ENCODE assay signal across 8 cellular contexts in genomic region chr9:95157491-95158151, GRCh38.
DNase-seq lines count a peak whose midpoint lies in the region; ATAC-seq, FAIRE-seq and TF ChIP-seq lines count a peak whose summit lies in the region.

No MANE protein-coding gene starts in this region.

- no peak for TF ChIP-seq CTCF in A673 (conservative IDR thresholded peaks at IDR 0.05; ENCODE audit: low read depth, low read length)
- no peak for TF ChIP-seq CTCF in K562 (IDR thresholded peaks at IDR 0.05 in 2 of 3, conservative IDR thresholded peaks at IDR 0.05 in 1 of 3; ENCODE audit: insufficient read depth in 2 of 3, low read depth in 1 of 3, low read length in 3 of 3)

- BruUV-seq in A673 (replicated peaks; lab: Mats Ljungman, UMichigan) (no TSS peak), K562 (replicated peaks; lab: Mats Ljungman, UMichigan) (no TSS peak)

- no peak overlapping the region for H3K4me2 ChIP-seq in K562 (ENCODE audit: insufficient read depth, low read length)

- no peaks in the 10 kb centered on the region for H3K79me2 ChIP-seq in K562 (ENCODE audit: control insufficient read depth, insufficient read depth, low read length)

- no peaks in the 10 kb centered on the region for H3K9me1 ChIP-seq in K562 (ENCODE audit: control insufficient read depth, insufficient read depth, low read length)

- WGBS in K562 (ENCODE audit: insufficient coverage, low coverage, missing lambda C conversion rate): 44% methylated on average over 7 of the region's 7 CpGs

- TF ChIP-seq RAD21 in K562 (CRISPR knock-in tag; conservative IDR thresholded peaks at IDR 0.05 in 1 of 2, IDR thresholded peaks at IDR 0.05 in 1 of 2): no peak

- TF ChIP-seq POLR2A in K562 (conservative IDR thresholded peaks at IDR 0.05): no peak

- peaks cover 17% of the 10 kb centered on the region for H3K4me1 ChIP-seq in A673 (ENCODE audit: insufficient read depth, low read length, poor library complexity, severe bottlenecking)
- H3K4me1 ChIP-seq in K562 (replicated peaks in 1 of 2; ENCODE audit: control insufficient read depth in 2 of 2, insufficient read depth in 2 of 2, low read length in 2 of 2): no peaks in the 10 kb centered on the region

- DNase-seq in A673 (ENCODE audit: low spot score) (peak; percentile 92), HT1080 (ENCODE audit: low read depth) (peak; percentile 40), K562 (ENCODE audit: extremely low read depth in 1 of 4, low spot score in 3 of 4) (peak in 1 of 4 experiments; percentile 44), non-pigmented ciliary epithelial cell (ENCODE audit: low read depth) (peak; percentile 66), NCI-H1048 (lab: John Stamatoyannopoulos, UW) (no peak), kidney tubule cell (ENCODE audit: low spot score) (no peak), cerebellum (ENCODE audit: low spot score) (no peak)

- no peaks in the 10 kb centered on the region for H3K27me3 ChIP-seq in A673 (replicated peaks; ENCODE audit: insufficient read depth, low read depth, low read length, poor library complexity)
- H3K27me3 ChIP-seq in K562 (ENCODE audit: control insufficient read depth in 2 of 2, insufficient read depth in 2 of 2, low read length in 2 of 2): no peaks in the 10 kb centered on the region

- intact Hi-C loops in A673 (cut with micrococcal nuclease; ENCODE audit: unreplicated experiment): no loop called here
- intact Hi-C loops in K562 (cut with micrococcal nuclease): no loop called here

- H3K4me3 ChIP-seq in A673 (ENCODE audit: low read depth, low read length, poor library complexity, severe bottlenecking): no peak overlapping the region
- H3K4me3 ChIP-seq in K562: no peak overlapping the region

- H3K9me3 ChIP-seq in A673 (ENCODE audit: low read depth, low read length, poor library complexity, severe bottlenecking) (no peaks in the 10 kb centered on the region), K562 (replicated peaks; ENCODE audit: control insufficient read depth, insufficient read depth, low read depth, low read length) (no peaks in the 10 kb centered on the region)

- peak; percentile 15 for FAIRE-seq in K562 (lab: Jason Lieb, UNC)

- no peak overlapping the region for H2AFZ ChIP-seq in K562 (ENCODE audit: low read depth, low read length)

- H3K36me3 ChIP-seq in A673 (ENCODE audit: insufficient read depth, low read length, poor library complexity, severe bottlenecking): no peaks in the 10 kb centered on the region
- H3K36me3 ChIP-seq in K562 (ENCODE audit: control insufficient read depth, insufficient read depth, low read length): no peaks in the 10 kb centered on the region

- POLR2A ChIA-PET in A673 (lab: Charles Lee; ENCODE audit: low non-redundant PET): no interaction called here
- POLR2A ChIA-PET in K562 (lab: Yijun Ruan, JAX): no interaction called here

- in situ Hi-C loops in K562 (cut with MboI): no loop called here

- TF ChIP-seq EP300 in K562 (IDR thresholded peaks at IDR 0.05; ENCODE audit: low read length): peak; percentile 25; the same call in 1 of the 2 replicates

- CTCF ChIA-PET in A673 (lab: Charles Lee): interaction anchor here (1.7 kb wide), 1 partner anchor 10 kb away, joined by 7 read pairs; no protein-coding TSS in a partner anchor
- CTCF ChIA-PET in K562 (lab: Yijun Ruan, JAX; ENCODE audit: low intra/inter-chr PET ratio): no interaction called here

- no peak overlapping the region for H3K9ac ChIP-seq in K562 (ENCODE audit: insufficient read depth in 1 of 2, low read depth in 2 of 2, low read length in 2 of 2)

- ATAC-seq in GM19372 (IDR thresholded peaks at IDR 0.05; ENCODE audit: low read depth, unreplicated experiment) (peak; percentile 88), K562 (peak; percentile 57)

- no peaks in the 10 kb centered on the region for H4K20me1 ChIP-seq in K562 (replicated peaks; ENCODE audit: control insufficient read depth, insufficient read depth, low read length)

- H3K27ac ChIP-seq in A673 (ENCODE audit: low read depth, low read length, poor library complexity, severe bottlenecking) (no peak overlapping the region), K562 (ENCODE audit: extremely low read depth, low read depth, low read length) (no peak overlapping the region)

TF ChIP-seq in K562, 482 proteins besides CTCF, POLR2A, EP300 and RAD21 (continues in another document):
- TF ChIP-seq AFF1 (IDR thresholded peaks at IDR 0.05; ENCODE audit: low read depth in 1 of 2, partially characterized antibody in 2 of 2) (no peak), SAFB (IDR thresholded peaks at IDR 0.05; ENCODE audit: borderline replicate concordance, low read depth, low read length) (no peak), HINFP (tag; conservative IDR thresholded peaks at IDR 0.05; ENCODE audit: low read depth) (no peak), ZNF551 (CRISPR knock-in tag; IDR thresholded peaks at IDR 0.05) (no peak), MAFK (IDR thresholded peaks at IDR 0.05; ENCODE audit: low read length) (0 out of 2 replicates have a peak, but pooled peaks have one; percentile 10), ATF7 (IDR thresholded peaks at IDR 0.05) (0 out of 2 replicates have a peak, but pooled peaks have one; percentile 11), GATA2 (CRISPR knock-in tag; IDR thresholded peaks at IDR 0.05) (no peak), FOXM1 (IDR thresholded peaks at IDR 0.05; ENCODE audit: low read depth) (no peak), FOXM1 (CRISPR knock-in tag; IDR thresholded peaks at IDR 0.05; ENCODE audit: low read depth) (no peak), NCOA1 (IDR thresholded peaks at IDR 0.05; ENCODE audit: low read depth) (no peak), ZNF316 (IDR thresholded peaks at IDR 0.05) (peak; percentile 40), NFE2 (IDR thresholded peaks at IDR 0.05; ENCODE audit: low read depth) (peak; percentile 62), IRF9 (tag; IDR thresholded peaks at IDR 0.05) (0 out of 2 replicates have a peak, but pooled peaks have one; percentile 55), TBL1XR1 (IDR thresholded peaks at IDR 0.05; ENCODE audit: low read length in 2 of 2) (0 out of 4 replicates have a peak, but pooled peaks of 1 of the 2 experiments have one; percentile 37), FOXA1 (IDR thresholded peaks at IDR 0.05; ENCODE audit: borderline replicate concordance) (no peak), THRA (IDR thresholded peaks at IDR 0.05) (no peak), DPF2 (IDR thresholded peaks at IDR 0.05) (0 out of 2 replicates have a peak, but pooled peaks have one; percentile 35), NFIC (IDR thresholded peaks at IDR 0.05) (peak; percentile 52)

Comparison
In these comparisons a context has a peak if more than half of its experiments do, and no peak if none do; other contexts are left out.
1. DNase-seq: peak in A673 (single experiment), HT1080 (single experiment) and non-pigmented ciliary epithelial cell (single experiment); none in NCI-H1048 (single experiment), kidney tubule cell (single experiment) and cerebellum (single experiment).